Comparison of ENCODE assay signal across 1 cellular context in genomic region chr7:4472739-4473138, GRCh38.
TF ChIP-seq lines count a peak whose summit lies in the region.

No MANE protein-coding gene starts in this region.

TF ChIP-seq in H1, 55 proteins besides CTCF, POLR2A, EP300 and RAD21 (continued from another document):
- TF ChIP-seq USF2 (IDR thresholded peaks at IDR 0.05; ENCODE audit: low read length) (no peak), CHD7 (IDR thresholded peaks at IDR 0.05; ENCODE audit: insufficient replicate concordance, low read length) (no peak), HDAC2 (IDR thresholded peaks at IDR 0.05; ENCODE audit: borderline replicate concordance in 1 of 2, low read depth in 2 of 2, low read length in 2 of 2) (no peak), ASH2L (IDR thresholded peaks at IDR 0.05; ENCODE audit: low read length) (no peak), SIRT6 (IDR thresholded peaks at IDR 0.05; ENCODE audit: low read length) (no peak), KDM5A (IDR thresholded peaks at IDR 0.05; ENCODE audit: low read length) (no peak)
